Comparison of ENCODE assay signal across 29 cellular contexts in the genomic region with DNA sequence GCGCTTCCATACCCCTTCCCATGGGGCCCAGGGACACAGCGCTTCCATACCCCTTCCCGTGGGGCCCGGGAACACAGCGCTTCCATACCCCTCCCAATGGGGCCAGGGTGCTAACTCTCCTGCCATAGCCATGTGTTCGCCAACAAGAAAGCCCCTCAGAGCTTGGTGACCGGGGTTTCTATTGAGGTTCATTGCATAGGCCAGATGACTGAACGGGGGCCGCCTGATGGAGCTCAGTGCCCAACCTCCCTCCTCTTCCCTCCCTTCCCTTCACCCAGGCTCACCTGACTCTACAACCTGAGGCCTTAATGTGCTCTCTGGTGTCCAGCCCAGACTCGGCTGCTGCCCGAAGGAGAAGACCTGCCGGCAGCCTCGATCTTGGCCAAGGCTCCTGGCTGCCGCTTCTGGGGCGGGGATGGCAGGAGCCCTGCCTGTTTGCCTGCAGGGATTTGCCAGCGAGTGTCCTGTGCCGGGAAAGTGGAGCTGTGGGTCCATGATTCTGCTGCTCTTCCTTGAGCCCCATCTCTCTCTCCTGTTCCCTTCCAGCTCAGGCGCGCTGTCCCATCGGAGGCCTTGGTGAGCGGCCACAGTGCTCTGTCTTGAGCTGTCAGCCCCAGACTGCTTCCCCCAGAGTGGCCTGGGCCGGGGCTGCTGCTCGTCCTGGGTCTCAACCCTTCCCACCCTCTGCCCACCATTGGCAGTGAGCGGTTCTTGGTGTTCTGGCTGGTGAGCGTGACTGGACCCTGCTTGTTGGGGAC.
DNase-seq lines count a peak whose midpoint lies in the region; ATAC-seq and TF ChIP-seq lines count a peak whose summit lies in the region.
"Had no signal": no experiment of that assay in that cellular context is flagged by ENCODE, and none has a peak within 500 bp of the region (broad histone marks: within the 10 kb centered on the region; RNA-seq: fewer than 3 reads in every experiment).

No MANE protein-coding gene starts in this region.

- H3K27me3 Mint-ChIP-seq in endodermal cell (ENCODE audit: insufficient read depth): no peaks in the 10 kb centered on the region
- peaks cover 36% of the 10 kb centered on the region for H3K27me3 Mint-ChIP-seq in neural crest cell (ENCODE audit: low read depth)
- no peaks in the 10 kb centered on the region for H3K27me3 Mint-ChIP-seq in activated T-helper 1 cell treated with anti-CD3 and anti-CD28 coated beads, Interleukin-12 subunit alpha, Interleukin-12 subunit beta, Interleukin-2, Interleukin-4 antibody, amounts not matched to agents 30 ng/mL and 10 ng/mL and 1 ng/mL, durations not matched to agents 14 hours and 24 hours and 36 hours (ENCODE audit: insufficient read depth)
- H3K27me3 Mint-ChIP-seq: naive B cell, type B pancreatic cell had no signal

- no peak overlapping the region for H3K9ac ChIP-seq in endodermal cell (ENCODE audit: extremely low read depth, low read length, poor library complexity, severe bottlenecking)
- H3K9ac ChIP-seq: KMS-11 had no signal

- H3K27ac Mint-ChIP-seq in endodermal cell (no peak overlapping the region), neural crest cell (ENCODE audit: unreplicated experiment) (peak overlapping the region; percentile 64)
- no peak overlapping the region for H3K27ac Mint-ChIP-seq in activated T-helper 1 cell treated with anti-CD3 and anti-CD28 coated beads, Interleukin-12 subunit alpha, Interleukin-12 subunit beta, Interleukin-2, Interleukin-4 antibody, amounts not matched to agents 30 ng/mL and 10 ng/mL and 1 ng/mL, durations not matched to agents 14 hours and 24 hours and 36 hours
- H3K27ac Mint-ChIP-seq: type B pancreatic cell had no signal

- H3K36me3 Mint-ChIP-seq in endodermal cell (ENCODE audit: low read depth) (peaks cover 6% of the 10 kb centered on the region), neural crest cell (ENCODE audit: low read depth) (no peaks in the 10 kb centered on the region)
- no peaks in the 10 kb centered on the region for H3K36me3 Mint-ChIP-seq in activated T-helper 1 cell treated with anti-CD3 and anti-CD28 coated beads, Interleukin-12 subunit alpha, Interleukin-12 subunit beta, Interleukin-2, Interleukin-4 antibody, amounts not matched to agents 30 ng/mL and 10 ng/mL and 1 ng/mL, durations not matched to agents 14 hours and 24 hours and 36 hours (ENCODE audit: low read depth)
- H3K36me3 Mint-ChIP-seq: type B pancreatic cell had no signal

- 86 to 96% methylated on average over 11 to 25 of the region's 25 CpGs for WGBS in endodermal cell (ENCODE audit: insufficient coverage in 1 of 2, insufficient read length in 1 of 2), 2 experiments
- 87 to 90% methylated on average over 22 to 25 of the region's 25 CpGs for WGBS in testis, 2 donors

- H3K36me3 ChIP-seq in right atrium auricular region (no peaks in the 10 kb centered on the region), endodermal cell (ENCODE audit: control insufficient read depth, insufficient read depth, low read length) (no peaks in the 10 kb centered on the region), uterus (no peaks in the 10 kb centered on the region), testis (ENCODE audit: low read depth, missing control alignments) (no peaks in the 10 kb centered on the region)
- H3K36me3 ChIP-seq: breast epithelium, ovary, SJCRH30, stomach had no signal

- TF ChIP-seq POLR2A in uterus (IDR thresholded peaks at IDR 0.05) (no peak), testis (IDR thresholded peaks at IDR 0.05) (no peak)

- no peaks in the 10 kb centered on the region for H3K4me1 ChIP-seq in right atrium auricular region
- peaks cover 12% of the 10 kb centered on the region for H3K4me1 ChIP-seq in endodermal cell (ENCODE audit: control insufficient read depth, insufficient read depth, low read length)
- H3K4me1 ChIP-seq in uterus: peaks cover 0 to 5% of the 10 kb centered on the region in 2 donors
- peaks cover 27% of the 10 kb centered on the region for H3K4me1 ChIP-seq in testis
- H3K4me1 ChIP-seq: breast epithelium, SJCRH30 had no signal

- peak; percentile 15 for DNase-seq in Right ventricle myocardium inferior (ENCODE audit: missing footprints)
- no peak for DNase-seq in right atrium auricular region (ENCODE audit: low spot score)
- DNase-seq in endodermal cell: no peak
- DNase-seq in neural crest cell (ENCODE audit: low read depth, low spot score): no peak
- no peak for DNase-seq in uterus
- DNase-seq in foreskin melanocyte: no peak
- DNase-seq in testis: no peak
- no peak for DNase-seq in activated T-helper 1 cell treated with anti-CD3 and anti-CD28 coated beads, Interleukin-12 subunit alpha, Interleukin-12 subunit beta, Interleukin-2, Interleukin-4 antibody, amounts not matched to agents 30 ng/mL and 10 ng/mL and 1 ng/mL, durations not matched to agents 14 hours and 24 hours and 36 hours (ENCODE audit: low spot score)
- DNase-seq: activated CD4-positive, alpha-beta T cell treated with anti-CD3 and anti-CD28 coated beads, Interleukin-2, amount 50 U/mL, for 48 hours; activated CD8-positive, alpha-beta memory T cell treated with anti-CD3 and anti-CD28 coated beads, Interleukin-2, amount 50 U/mL, for 4 hours; activated gamma-delta T cell treated with Interleukin-2 at 50 U/mL for 16 hours; AML-193; DMS153; GOT3; islet precursor cell; mesenchymal stem cell; naive B cell; NCI-H2171; NCI-H510A treated with DMSO at 0.1 percent for 48 hours; NK-92 treated with Interleukin-12 subunit alpha and Interleukin-12 subunit beta, amount 100 ng/mL, for 24 hours; PC-9; SJCRH30; stomach had no signal

- TF ChIP-seq CTCF in right atrium auricular region (IDR thresholded peaks at IDR 0.05): no peak
- no peak for TF ChIP-seq CTCF in endodermal cell (conservative IDR thresholded peaks at IDR 0.05)
- TF ChIP-seq CTCF in neural crest cell (conservative IDR thresholded peaks at IDR 0.05): no peak
- no peak for TF ChIP-seq CTCF in uterus (IDR thresholded peaks at IDR 0.05)
- TF ChIP-seq CTCF in testis (IDR thresholded peaks at IDR 0.05): no peak

- H3K4me3 ChIP-seq in right atrium auricular region (no peak overlapping the region), endodermal cell (ENCODE audit: low read length) (peak overlapping the region; percentile 54), uterus (no peak overlapping the region), testis (no peak overlapping the region)
- H3K4me3 ChIP-seq: breast epithelium, coronary artery, ovary, PC-9, SJCRH30, stomach had no signal

- no peaks in the 10 kb centered on the region for H3K27me3 ChIP-seq in right atrium auricular region
- no peaks in the 10 kb centered on the region for H3K27me3 ChIP-seq in endodermal cell (ENCODE audit: control insufficient read depth, insufficient read depth, low read length, poor library complexity, severe bottlenecking)
- no peaks in the 10 kb centered on the region for H3K27me3 ChIP-seq in uterus
- no peaks in the 10 kb centered on the region for H3K27me3 ChIP-seq in testis
- H3K27me3 ChIP-seq: breast epithelium, ovary, SJCRH30, stomach had no signal

- no peak overlapping the region for H3K4me3 Mint-ChIP-seq in endodermal cell
- peak overlapping the region; percentile 65 for H3K4me3 Mint-ChIP-seq in neural crest cell
- H3K4me3 Mint-ChIP-seq in activated T-helper 1 cell treated with anti-CD3 and anti-CD28 coated beads, Interleukin-12 subunit alpha, Interleukin-12 subunit beta, Interleukin-2, Interleukin-4 antibody, amounts not matched to agents 30 ng/mL and 10 ng/mL and 1 ng/mL, durations not matched to agents 14 hours and 24 hours and 36 hours: no peak overlapping the region
- H3K4me3 Mint-ChIP-seq: CD8-positive, alpha-beta memory T cell; naive B cell; type B pancreatic cell had no signal

- intact Hi-C loops in Right ventricle myocardium inferior (cut with DNase I) (no loop called here), uterus (cut with DNase I; ENCODE audit: low total_unique reads) (no loop called here), testis (cut with DNase I; ENCODE audit: low total_unique reads) (no loop called here)
- intact Hi-C loops in activated T-helper 1 cell treated with anti-CD3 and anti-CD28 coated beads, Interleukin-12 subunit alpha, Interleukin-12 subunit beta, Interleukin-2, Interleukin-4 antibody, amounts not matched to agents 30 ng/mL and 10 ng/mL and 1 ng/mL, durations not matched to agents 14 hours and 24 hours and 36 hours (cut with micrococcal nuclease): no loop called here

- H3K27ac ChIP-seq in right atrium auricular region: no peak overlapping the region
- H3K27ac ChIP-seq in endodermal cell (ENCODE audit: low read depth, low read length): peak overlapping the region; percentile 48
- H3K27ac ChIP-seq in uterus: peak overlapping the region; percentile 76 to 84
- peak overlapping the region in 1 of 2 donors; percentile 80 for H3K27ac ChIP-seq in testis
- H3K27ac ChIP-seq: KMS-11, PC-9, SJCRH30 had no signal

- ATAC-seq in Right ventricle myocardium inferior: no peak

- no peaks in the 10 kb centered on the region for H3K9me3 ChIP-seq in right atrium auricular region
- H3K9me3 ChIP-seq in endodermal cell (ENCODE audit: control insufficient read depth, low read length): no peaks in the 10 kb centered on the region
- H3K9me3 ChIP-seq in uterus: no peaks in the 10 kb centered on the region
- H3K9me3 ChIP-seq in testis: no peaks in the 10 kb centered on the region
- H3K9me3 ChIP-seq: breast epithelium, ovary, SJCRH30, stomach had no signal

- H3K4me1 Mint-ChIP-seq in endodermal cell: peaks cover 24% of the 10 kb centered on the region
- peaks cover 28% of the 10 kb centered on the region for H3K4me1 Mint-ChIP-seq in neural crest cell
- H3K4me1 Mint-ChIP-seq in activated T-helper 1 cell treated with anti-CD3 and anti-CD28 coated beads, Interleukin-12 subunit alpha, Interleukin-12 subunit beta, Interleukin-2, Interleukin-4 antibody, amounts not matched to agents 30 ng/mL and 10 ng/mL and 1 ng/mL, durations not matched to agents 14 hours and 24 hours and 36 hours (ENCODE audit: low read depth): no peaks in the 10 kb centered on the region

- H3K9me3 Mint-ChIP-seq in endodermal cell (no peaks in the 10 kb centered on the region), neural crest cell (no peaks in the 10 kb centered on the region)
- H3K9me3 Mint-ChIP-seq in activated T-helper 1 cell treated with anti-CD3 and anti-CD28 coated beads, Interleukin-12 subunit alpha, Interleukin-12 subunit beta, Interleukin-2, Interleukin-4 antibody, amounts not matched to agents 30 ng/mL and 10 ng/mL and 1 ng/mL, durations not matched to agents 14 hours and 24 hours and 36 hours: no peaks in the 10 kb centered on the region
- H3K9me3 Mint-ChIP-seq: CD8-positive, alpha-beta memory T cell; naive B cell; type B pancreatic cell had no signal

Comparison
In these comparisons a context has a peak if more than half of its experiments do, and no peak if none do; other contexts are left out.
1. H3K27ac ChIP-seq: peak in endodermal cell (single experiment) and uterus (2 of 2); none in right atrium auricular region (0 of 2).